Comparison of ENCODE assay signal across 8 cellular contexts in genomic region chr2:168336786-168337388, GRCh38.
DNase-seq lines count a peak whose midpoint lies in the region; ATAC-seq and TF ChIP-seq lines count a peak whose summit lies in the region.

No MANE protein-coding gene starts in this region.

- H3K9me3 ChIP-seq in CD8-positive, alpha-beta memory T cell (ENCODE audit: low read length): no peaks in the 10 kb centered on the region

- H3K36me3 ChIP-seq in CD8-positive, alpha-beta memory T cell (ENCODE audit: insufficient read depth, low read length): no peaks in the 10 kb centered on the region

- POLR2A ChIA-PET in CD8-positive, alpha-beta memory T cell (lab: Charles Lee): no interaction called here
- POLR2A ChIA-PET in activated CD8-positive, alpha-beta T cell treated with anti-CD3 and anti-CD28 coated beads for 36 hours (lab: Charles Lee): no interaction called here

- peaks cover 5 to 7% (median 6%) of the 10 kb centered on the region in 3 donors for H3K4me1 Mint-ChIP-seq in CD8-positive, alpha-beta memory T cell
- H3K4me1 Mint-ChIP-seq in activated CD8-positive, alpha-beta T cell treated with anti-CD3 and anti-CD28 coated beads for 36 hours (ENCODE audit: low read depth): no peaks in the 10 kb centered on the region

- intact Hi-C loops in activated CD8-positive, alpha-beta T cell treated with anti-CD3 and anti-CD28 coated beads for 36 hours (cut with micrococcal nuclease): no loop called here

- H3K9me3 Mint-ChIP-seq in CD8-positive, alpha-beta memory T cell: no peaks in the 10 kb centered on the region
- no peaks in the 10 kb centered on the region for H3K9me3 Mint-ChIP-seq in activated CD8-positive, alpha-beta T cell treated with anti-CD3 and anti-CD28 coated beads for 36 hours

- TF ChIP-seq CTCF in activated CD8-positive, alpha-beta T cell treated with anti-CD3 and anti-CD28 coated beads for 36 hours (IDR thresholded peaks at IDR 0.05): peak; percentile 29
- peak; percentile 92 for TF ChIP-seq CTCF in foreskin keratinocyte (conservative IDR thresholded peaks at IDR 0.05)

- no peak overlapping the region for H3K27ac ChIP-seq in CD8-positive, alpha-beta memory T cell (ENCODE audit: low read depth, low read length)
- H3K27ac ChIP-seq in foreskin keratinocyte: no peak overlapping the region

- H3K4me3 Mint-ChIP-seq in CD8-positive, alpha-beta memory T cell: no peak overlapping the region
- H3K4me3 Mint-ChIP-seq in activated CD8-positive, alpha-beta T cell treated with anti-CD3 and anti-CD28 coated beads for 36 hours: no peak overlapping the region

- H3K36me3 Mint-ChIP-seq in CD8-positive, alpha-beta memory T cell: no peaks in the 10 kb centered on the region
- no peaks in the 10 kb centered on the region for H3K36me3 Mint-ChIP-seq in activated CD8-positive, alpha-beta T cell treated with anti-CD3 and anti-CD28 coated beads for 36 hours (ENCODE audit: low read depth)

- H3K27ac Mint-ChIP-seq in CD8-positive, alpha-beta memory T cell: peak overlapping the region in 3 of 8 donors; percentile 2 to 52 (median 26)
- H3K27ac Mint-ChIP-seq in activated CD8-positive, alpha-beta T cell treated with anti-CD3 and anti-CD28 coated beads for 36 hours: no peak overlapping the region

- H3K27me3 Mint-ChIP-seq in CD8-positive, alpha-beta memory T cell: peaks cover 0 to 6% of the 10 kb centered on the region in 2 donors
- H3K27me3 Mint-ChIP-seq in activated CD8-positive, alpha-beta T cell treated with anti-CD3 and anti-CD28 coated beads for 36 hours: no peaks in the 10 kb centered on the region

- H3K4me3 ChIP-seq in CD8-positive, alpha-beta memory T cell (ENCODE audit: low read length): no peak overlapping the region

- ATAC-seq in GM21381 (IDR thresholded peaks at IDR 0.05; ENCODE audit: unreplicated experiment) (peak; percentile 72), foreskin keratinocyte (peak; percentile 99), GM19467 (IDR thresholded peaks at IDR 0.05; ENCODE audit: unreplicated experiment) (no peak)
- ATAC-seq in activated CD8-positive, alpha-beta T cell treated with anti-CD3 and anti-CD28 coated beads for 36 hours: peak; percentile 96

- DNase-seq in CD8-positive, alpha-beta memory T cell: peak; percentile 16 to 69 (median 33)
- peak; percentile 39 for DNase-seq in NCI-H2029 treated with DMSO at 0.1 percent for 48 hours (lab: John Stamatoyannopoulos, UW)
- DNase-seq in activated CD8-positive, alpha-beta T cell treated with anti-CD3 and anti-CD28 coated beads for 36 hours: peak; percentile 62
- peak; percentile 53 to 79 for DNase-seq in foreskin keratinocyte
- DNase-seq in stimulated activated CD4-positive, alpha-beta T cell treated with anti-CD3 and anti-CD28 coated beads, Interleukin-4, amount 100 ng/mL, for 24 hours: peak; percentile 54
- DNase-seq in amygdala (lab: John Stamatoyannopoulos, UW): no peak

- H3K27me3 ChIP-seq in CD8-positive, alpha-beta memory T cell (ENCODE audit: insufficient read depth, low read length, poor library complexity, severe bottlenecking): no peaks in the 10 kb centered on the region
- no peaks in the 10 kb centered on the region for H3K27me3 ChIP-seq in foreskin keratinocyte

- H3K4me1 ChIP-seq in CD8-positive, alpha-beta memory T cell (ENCODE audit: insufficient read depth, low read length): no peaks in the 10 kb centered on the region
- no peaks in the 10 kb centered on the region for H3K4me1 ChIP-seq in foreskin keratinocyte

- CTCF ChIA-PET in CD8-positive, alpha-beta memory T cell (lab: Charles Lee): interaction anchor here (0.8 to 2.5 kb wide), 15 partner anchors 8 to 218 kb away, joined by 3 to 12 read pairs (median 5); no protein-coding TSS in a partner anchor
- CTCF ChIA-PET in activated CD8-positive, alpha-beta T cell treated with anti-CD3 and anti-CD28 coated beads for 36 hours (lab: Charles Lee): interaction anchor here (0.5 to 2.7 kb wide), 22 partner anchors 8 to 625 kb away, joined by 3 to 15 read pairs (median 3); no protein-coding TSS in a partner anchor

Comparison
In these comparisons a context has a peak if more than half of its experiments do, and no peak if none do; other contexts are left out.
1. DNase-seq: peak in CD8-positive, alpha-beta memory T cell (5 of 5), NCI-H2029 treated with DMSO at 0.1 percent for 48 hours (single experiment), activated CD8-positive, alpha-beta T cell treated with anti-CD3 and anti-CD28 coated beads for 36 hours (single experiment), foreskin keratinocyte (2 of 2) and stimulated activated CD4-positive, alpha-beta T cell treated with anti-CD3 and anti-CD28 coated beads, Interleukin-4, amount 100 ng/mL, for 24 hours (single experiment); none in amygdala (0 of 56).